In genomic region chr1:159790237-159790917, GRCh38 we compare ENCODE assay signal across 8 cellular contexts. TPM values are rescaled to one million over a fixed set of nuclear protein-coding genes. Genes with fewer than 3 reads are reported as not detected.
DNase-seq lines count a peak whose midpoint lies in the region; ATAC-seq and TF ChIP-seq lines count a peak whose summit lies in the region.

No MANE protein-coding gene starts in this region.

- no peak overlapping the region for H3K27ac Mint-ChIP-seq in activated naive CD4-positive, alpha-beta T cell treated with anti-CD3 and anti-CD28 coated beads for 36 hours
- H3K27ac Mint-ChIP-seq in chondrocyte (ENCODE audit: unreplicated experiment): no peak overlapping the region
- H3K27ac Mint-ChIP-seq in osteocyte (ENCODE audit: unreplicated experiment): no peak overlapping the region

- no peaks in the 10 kb centered on the region for H3K4me1 Mint-ChIP-seq in activated naive CD4-positive, alpha-beta T cell treated with anti-CD3 and anti-CD28 coated beads for 36 hours (ENCODE audit: low read depth)
- no peaks in the 10 kb centered on the region for H3K4me1 Mint-ChIP-seq in chondrocyte (ENCODE audit: low read depth)
- no peaks in the 10 kb centered on the region for H3K4me1 Mint-ChIP-seq in osteocyte (ENCODE audit: unreplicated experiment)

- H3K36me3 Mint-ChIP-seq in activated naive CD4-positive, alpha-beta T cell treated with anti-CD3 and anti-CD28 coated beads for 36 hours (ENCODE audit: low read depth): no peaks in the 10 kb centered on the region
- H3K36me3 Mint-ChIP-seq in chondrocyte (ENCODE audit: low read depth) (no peaks in the 10 kb centered on the region), osteocyte (ENCODE audit: unreplicated experiment) (no peaks in the 10 kb centered on the region)

- no peak for ATAC-seq in GM19324 (IDR thresholded peaks at IDR 0.05; ENCODE audit: low FRiP score, unreplicated experiment)

- no peaks in the 10 kb centered on the region for H3K27me3 Mint-ChIP-seq in activated naive CD4-positive, alpha-beta T cell treated with anti-CD3 and anti-CD28 coated beads for 36 hours (ENCODE audit: low read depth)
- peaks cover 28% of the 10 kb centered on the region for H3K27me3 Mint-ChIP-seq in chondrocyte (ENCODE audit: low read depth)
- H3K27me3 Mint-ChIP-seq in osteocyte (ENCODE audit: unreplicated experiment): peaks cover 30% of the 10 kb centered on the region

- no peak overlapping the region for H3K4me3 Mint-ChIP-seq in activated naive CD4-positive, alpha-beta T cell treated with anti-CD3 and anti-CD28 coated beads for 36 hours
- no peak overlapping the region for H3K4me3 Mint-ChIP-seq in chondrocyte (ENCODE audit: unreplicated experiment)
- no peak overlapping the region for H3K4me3 Mint-ChIP-seq in osteocyte (ENCODE audit: unreplicated experiment)

- intact Hi-C loops in activated naive CD4-positive, alpha-beta T cell treated with anti-CD3 and anti-CD28 coated beads for 36 hours (cut with micrococcal nuclease): loop anchor here (10.0 kb wide), 1 partner anchor 576 kb away; no protein-coding TSS in a partner anchor

- TF ChIP-seq CTCF in chondrocyte (IDR thresholded peaks at IDR 0.05) (peak; percentile 79), osteocyte (IDR thresholded peaks at IDR 0.05) (peak; percentile 59)

- no peaks in the 10 kb centered on the region for H3K9me3 Mint-ChIP-seq in activated naive CD4-positive, alpha-beta T cell treated with anti-CD3 and anti-CD28 coated beads for 36 hours
- no peaks in the 10 kb centered on the region for H3K9me3 Mint-ChIP-seq in chondrocyte (ENCODE audit: low read depth)
- no peaks in the 10 kb centered on the region for H3K9me3 Mint-ChIP-seq in osteocyte (ENCODE audit: unreplicated experiment)

- peak; percentile 14 for DNase-seq in activated naive CD4-positive, alpha-beta T cell treated with anti-CD3 and anti-CD28 coated beads for 36 hours
- DNase-seq in activated naive CD4-positive, alpha-beta T cell (lab: John Stamatoyannopoulos, UW): no peak
- peak; percentile 42 for DNase-seq in NCI-H1048 (lab: John Stamatoyannopoulos, UW)
- no peak for DNase-seq in chondrocyte (ENCODE audit: low spot score)
- DNase-seq in osteocyte (ENCODE audit: extremely low spot score, unreplicated experiment): no peak
- no peak for DNase-seq in ureter (ENCODE audit: low spot score)
- DNase-seq in stimulated activated CD4-positive, alpha-beta T cell treated with anti-CD3 and anti-CD28 coated beads, Interleukin-4, amount 100 ng/mL, for 24 hours: no peak

- CTCF ChIA-PET in activated naive CD4-positive, alpha-beta T cell treated with anti-CD3 and anti-CD28 coated beads for 36 hours (lab: Charles Lee): interaction anchor here (0.8 to 4.9 kb wide), 8 partner anchors 8 to 234 kb away, joined by 3 to 27 read pairs (median 4); no protein-coding TSS in a partner anchor

RNA-seq across cellular contexts. Expression of gene DUSP23, which starts 9.6 kb away (rescaled TPM):
- 10 to 100 TPM; 13.0 to 14.1 TPM for total RNA-seq in activated naive CD4-positive, alpha-beta T cell treated with anti-CD3 and anti-CD28 coated beads for 36 hours
- total RNA-seq in chondrocyte (15.4 to 21.3 TPM (median 16.9 TPM) in 3 replicates), osteocyte (10.5 and 16.5 TPM in 2 replicates), ureter (47.5 TPM)

RNA-seq across cellular contexts. Expression of gene FCRL6, which starts 11.8 kb away (rescaled TPM):
- not detected for total RNA-seq in activated naive CD4-positive, alpha-beta T cell treated with anti-CD3 and anti-CD28 coated beads for 36 hours
- total RNA-seq in chondrocyte: not detected in 3 replicates
- not detected in 2 replicates for total RNA-seq in osteocyte
- total RNA-seq in ureter: 0.49 TPM

RNA-seq across cellular contexts. Expression of gene SLAMF8, which starts 36.3 kb away (rescaled TPM):
- under 1 TPM in 1 of 2 experiments, not detected in 1; 0.19 TPM for total RNA-seq in activated naive CD4-positive, alpha-beta T cell treated with anti-CD3 and anti-CD28 coated beads for 36 hours
- total RNA-seq in chondrocyte: not detected in 3 replicates
- total RNA-seq in osteocyte: not detected in 2 replicates
- total RNA-seq in ureter: 3.6 TPM

Comparison
In these comparisons a context has a peak if more than half of its experiments do, and no peak if none do; other contexts are left out.
1. DNase-seq: peak in activated naive CD4-positive, alpha-beta T cell treated with anti-CD3 and anti-CD28 coated beads for 36 hours (single experiment) and NCI-H1048 (single experiment); none in activated naive CD4-positive, alpha-beta T cell (0 of 4), chondrocyte (single experiment), osteocyte (single experiment), ureter (single experiment) and stimulated activated CD4-positive, alpha-beta T cell treated with anti-CD3 and anti-CD28 coated beads, Interleukin-4, amount 100 ng/mL, for 24 hours (single experiment).